Comparison of ENCODE assay signal across 14 cellular contexts in the genomic region with DNA sequence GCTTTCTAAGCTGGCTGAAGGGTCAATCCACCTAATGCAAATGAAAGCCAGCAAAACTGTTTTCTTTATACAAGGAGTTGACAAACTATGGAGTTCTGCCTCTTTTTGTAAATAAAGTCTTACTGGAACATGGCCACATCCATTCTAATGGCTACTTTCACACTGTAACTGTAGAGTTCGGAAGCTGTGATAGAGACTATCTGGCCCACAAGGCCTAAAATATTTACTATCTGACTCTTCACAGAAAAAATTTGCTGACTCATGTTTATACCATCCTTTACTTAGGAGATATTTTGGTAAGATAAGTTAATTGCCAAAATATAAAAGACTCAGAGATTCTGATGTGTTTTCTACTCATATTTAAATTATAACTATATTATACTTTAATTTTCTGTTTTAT.
A peak's percentile ranks its signal among the peaks of the same experiment; 100 is the strongest.
DNase-seq lines count a peak whose midpoint lies in the region; ATAC-seq, FAIRE-seq and TF ChIP-seq lines count a peak whose summit lies in the region.
"Had no signal": no experiment of that assay in that cellular context is flagged by ENCODE, and none has a peak within 500 bp of the region (broad histone marks: within the 10 kb centered on the region; RNA-seq: fewer than 3 reads in every experiment).

No MANE protein-coding gene starts in this region.

- no peaks in the 10 kb centered on the region for H3K9me2 ChIP-seq in PC-9 (ENCODE audit: insufficient read depth)

- intact Hi-C loops in right lobe of liver (cut with DNase I) (no loop called here), PC-9 (cut with micrococcal nuclease; ENCODE audit: unreplicated experiment) (no loop called here)

- ATAC-seq in right lobe of liver = peak; percentile 39 to 68 (median 54)
- ATAC-seq: gastroesophageal sphincter had no signal

- WGBS in right lobe of liver (ENCODE audit: insufficient coverage, low coverage, low lambda C conversion rate, missing lambda C conversion rate) = 46% methylated on average over 1 of the region's 1 CpG

- BruUV-seq in PC-9 (replicated peaks; lab: Mats Ljungman, UMichigan) = no TSS peak

- H2AFZ ChIP-seq in PC-9 = no peak overlapping the region

- H3K9me3 ChIP-seq in right lobe of liver (no peaks in the 10 kb centered on the region), PC-9 (ENCODE audit: insufficient read depth, low read depth) (no peaks in the 10 kb centered on the region)
- H3K9me3 ChIP-seq: BLaER1, gastroesophageal sphincter had no signal

- H3F3A ChIP-seq in PC-9 (ENCODE audit: insufficient read depth, low read depth) = 0 out of 2 replicates have a peak, but pooled peaks cover 3% of the 10 kb centered on the region

- no peaks in the 10 kb centered on the region for H4K20me1 ChIP-seq in PC-9 (ENCODE audit: insufficient read depth)
- H4K20me1 ChIP-seq: BLaER1 had no signal

- DNase-seq in AG20443 (ENCODE audit: low spot score) (peak; percentile 20), LHCN-M2 (ENCODE audit: low read depth) (peak; percentile 71), bronchial epithelial cell (ENCODE audit: low read depth) (peak; percentile 14), right lobe of liver (no peak), T1000 (lab: John Stamatoyannopoulos, UW) (no peak), PC-9 (no peak), cerebellar nuclear complex (lab: John Stamatoyannopoulos, UW) (no peak), KG1 (lab: John Stamatoyannopoulos, UW) (no peak)
- DNase-seq: NCI-H1048; NCI-H2171 treated with DMSO at 0.1 percent for 48 hours; stimulated activated CD4-positive, alpha-beta T cell treated with anti-CD3 and anti-CD28 coated beads, Interleukin-2, amount 100 ng/mL, for 24 hours had no signal

- H3K4me3 ChIP-seq in bronchial epithelial cell (ENCODE audit: low read depth, low read length) (no peak overlapping the region), right lobe of liver (no peak overlapping the region), PC-9 (no peak overlapping the region)
- H3K4me3 ChIP-seq: BLaER1, coronary artery, gastroesophageal sphincter had no signal

- H3K4me2 ChIP-seq in PC-9 = no peak overlapping the region
- H3K4me2 ChIP-seq: BLaER1 had no signal

- TF ChIP-seq POLR2A in right lobe of liver (IDR thresholded peaks at IDR 0.05) = no peak

- H3K27me3 ChIP-seq in bronchial epithelial cell (ENCODE audit: control insufficient read depth, insufficient read depth, low read length) (no peaks in the 10 kb centered on the region), right lobe of liver (no peaks in the 10 kb centered on the region), PC-9 (ENCODE audit: insufficient read depth, low read depth) (no peaks in the 10 kb centered on the region)
- H3K27me3 ChIP-seq: BLaER1, gastroesophageal sphincter had no signal

- no peaks in the 10 kb centered on the region for H3K79me2 ChIP-seq in PC-9 (ENCODE audit: low read depth)

- FAIRE-seq in bronchial epithelial cell (lab: Jason Lieb, UNC) = no peak

- H3K36me3 ChIP-seq in bronchial epithelial cell (ENCODE audit: control insufficient read depth, insufficient read depth, low read length) (no peaks in the 10 kb centered on the region), right lobe of liver (no peaks in the 10 kb centered on the region), PC-9 (ENCODE audit: low read depth) (0 out of 2 replicates have a peak, but pooled peaks cover 7% of the 10 kb centered on the region)

- CTCF ChIA-PET in PC-9 (lab: Charles Lee) = no interaction called here

- POLR2A ChIA-PET in PC-9 (lab: Charles Lee; ENCODE audit: unreplicated experiment) = interaction anchor here (0.6 kb wide), 1 partner anchor 793 kb away, joined by 3 read pairs; no protein-coding TSS in a partner anchor

- no peak for TF ChIP-seq CTCF in bronchial epithelial cell (IDR thresholded peaks at IDR 0.05; ENCODE audit: insufficient read depth, low read length, severe bottlenecking)
- TF ChIP-seq CTCF in right lobe of liver (IDR thresholded peaks at IDR 0.05) = no peak
- no peak for TF ChIP-seq CTCF in PC-9 (conservative IDR thresholded peaks at IDR 0.05)

- H3K4me1 ChIP-seq in right lobe of liver (peaks cover 0 to 24% (median 6%) of the 10 kb centered on the region in 4 donors), PC-9 (replicated peaks; ENCODE audit: insufficient read depth) (0 out of 2 replicates have a peak, but pooled peaks cover 9% of the 10 kb centered on the region)
- H3K4me1 ChIP-seq: BLaER1, gastroesophageal sphincter had no signal

- H3K27ac ChIP-seq in right lobe of liver = no peak overlapping the region
- H3K27ac ChIP-seq in PC-9 = no peak overlapping the region
- H3K27ac ChIP-seq: BLaER1, coronary artery, gastroesophageal sphincter had no signal

Comparison
In these comparisons a context has a peak if more than half of its experiments do, and no peak if none do; other contexts are left out.
1. DNase-seq: peak in AG20443 (single experiment), LHCN-M2 (single experiment) and bronchial epithelial cell (single experiment); none in right lobe of liver (0 of 3), T1000 (single experiment), PC-9 (0 of 2), cerebellar nuclear complex (0 of 2) and KG1 (single experiment).